In the genomic region with DNA sequence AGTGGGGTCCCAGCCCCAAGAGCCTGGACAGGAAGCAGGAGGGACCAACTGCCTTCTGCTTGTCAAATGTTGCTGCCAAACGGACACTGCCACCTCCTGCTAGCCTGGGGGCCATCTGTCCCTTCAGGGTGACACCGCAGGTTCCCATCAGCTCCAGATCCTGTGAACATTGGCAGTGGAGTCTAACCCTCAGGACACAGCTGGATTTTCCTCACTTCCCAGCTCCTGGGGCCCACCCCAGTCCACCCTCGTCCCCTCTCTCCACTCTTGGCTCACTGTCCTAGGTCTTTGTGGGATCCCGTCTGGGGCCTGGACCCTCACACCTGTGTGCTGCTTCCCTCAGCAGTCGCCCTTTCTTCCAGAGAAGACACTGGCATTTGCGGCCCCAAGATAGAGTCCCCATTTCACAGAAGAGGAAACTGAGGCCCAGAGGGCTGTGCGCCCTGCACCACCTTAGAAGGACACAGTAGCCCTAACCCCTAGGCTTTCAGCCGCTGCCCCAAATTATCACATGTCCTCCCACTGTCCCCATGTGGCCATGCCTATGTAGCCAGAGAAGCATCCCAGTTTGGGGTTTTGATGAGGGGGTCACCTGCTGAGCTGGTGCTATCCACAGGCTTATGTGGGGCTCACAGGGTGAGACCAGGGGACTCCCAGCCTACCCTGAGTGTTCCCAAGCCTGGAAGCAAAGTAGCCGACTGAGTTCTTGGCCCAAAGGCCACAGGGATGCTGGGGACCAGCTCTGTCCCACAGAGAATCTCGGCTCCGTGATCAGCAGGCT, we compare ENCODE assay signal across 2 cellular contexts.
A peak's percentile ranks its signal among the peaks of the same experiment; 100 is the strongest.
TF ChIP-seq lines count a peak whose summit lies in the region.

No MANE protein-coding gene starts in this region.

TF ChIP-seq in HepG2, 621 proteins besides CTCF, POLR2A, EP300 and RAD21:
- TF ChIP-seq, protein P1, sequence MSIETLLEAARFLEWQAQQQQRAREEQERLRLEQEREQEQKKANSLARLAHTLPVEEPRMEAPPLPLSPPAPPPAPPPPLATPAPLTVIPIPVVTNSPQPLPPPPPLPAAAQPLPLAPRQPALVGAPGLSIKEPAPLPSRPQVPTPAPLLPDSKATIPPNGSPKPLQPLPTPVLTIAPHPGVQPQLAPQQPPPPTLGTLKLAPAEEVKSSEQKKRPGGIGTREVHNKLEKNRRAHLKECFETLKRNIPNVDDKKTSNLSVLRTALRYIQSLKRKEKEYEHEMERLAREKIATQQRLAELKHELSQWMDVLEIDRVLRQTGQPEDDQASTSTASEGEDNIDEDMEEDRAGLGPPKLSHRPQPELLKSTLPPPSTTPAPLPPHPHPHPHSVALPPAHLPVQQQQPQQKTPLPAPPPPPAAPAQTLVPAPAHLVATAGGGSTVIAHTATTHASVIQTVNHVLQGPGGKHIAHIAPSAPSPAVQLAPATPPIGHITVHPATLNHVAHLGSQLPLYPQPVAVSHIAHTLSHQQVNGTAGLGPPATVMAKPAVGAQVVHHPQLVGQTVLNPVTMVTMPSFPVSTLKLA (IDR thresholded peaks at IDR 0.05) = peak; percentile 71
- TF ChIP-seq SP5 (CRISPR knock-in tag; IDR thresholded peaks at IDR 0.05; ENCODE audit: borderline replicate concordance, low read depth) = no peak

TF ChIP-seq in H1, 55 proteins besides CTCF, POLR2A, EP300 and RAD21:
- TF ChIP-seq CEBPB (IDR thresholded peaks at IDR 0.05; ENCODE audit: low read depth, low read length) = no peak
